Comparison of ENCODE assay signal across 12 cellular contexts in genomic region chr4:26141101-26141830, GRCh38.
DNase-seq lines count a peak whose midpoint lies in the region; ATAC-seq, FAIRE-seq and TF ChIP-seq lines count a peak whose summit lies in the region.
"Had no signal": no experiment of that assay in that cellular context is flagged by ENCODE, and none has a peak within 500 bp of the region (broad histone marks: within the 10 kb centered on the region; RNA-seq: fewer than 3 reads in every experiment).

No MANE protein-coding gene starts in this region.

- peak overlapping the region; percentile 89 for H3K27ac Mint-ChIP-seq in activated T-helper 2 cell treated with anti-CD3 and anti-CD28 coated beads, Interferon-gamma antibody, Interleukin-2, Interleukin-4, amounts not matched to agents 10 μg/mL and 5 μg/mL and 100 μg/mL, durations not matched to agents 14 hours and 24 hours and 36 hours
- H3K27ac Mint-ChIP-seq in stimulated activated effector memory CD8-positive, alpha-beta T cell treated with anti-CD3 and anti-CD28 coated beads, Interleukin-12 subunit alpha, Interleukin-12 subunit beta, amount 100 ng/mL, for 72 hours = peak overlapping the region; percentile 10
- H3K27ac Mint-ChIP-seq: immature natural killer cell had no signal

- peak overlapping the region; percentile 87 to 88 for H4K8ac ChIP-seq in IMR-90 (ENCODE audit: low read depth in 2 of 2, low read length in 2 of 2)

- H3K9me3 ChIP-seq in IMR-90 (ENCODE audit: control insufficient read depth, insufficient read depth, low read length) (no peaks in the 10 kb centered on the region), BE2C (no peaks in the 10 kb centered on the region)

- H3K14ac ChIP-seq in IMR-90 (replicated peaks; ENCODE audit: low read depth, low read length) = peak overlapping the region; percentile 75

- WGBS in IMR-90 (ENCODE audit: extremely low coverage in 2 of 2, insufficient read length in 1 of 2), 2 experiments = no CpG with 5 or more reads among the region's 9 CpGs

- H3K9me3 Mint-ChIP-seq in activated T-helper 2 cell treated with anti-CD3 and anti-CD28 coated beads, Interferon-gamma antibody, Interleukin-2, Interleukin-4, amounts not matched to agents 10 μg/mL and 5 μg/mL and 100 μg/mL, durations not matched to agents 14 hours and 24 hours and 36 hours = peaks cover 3% of the 10 kb centered on the region
- H3K9me3 Mint-ChIP-seq in stimulated activated effector memory CD8-positive, alpha-beta T cell treated with anti-CD3 and anti-CD28 coated beads, Interleukin-12 subunit alpha, Interleukin-12 subunit beta, amount 100 ng/mL, for 72 hours = no peaks in the 10 kb centered on the region

- H3K4ac ChIP-seq in IMR-90 (ENCODE audit: low read depth, low read length) = peak overlapping the region; percentile 97

- DNase-seq in IMR-90 (no peak), left colon (peak in 1 of 2 donors; percentile 34), BE2C (no peak), H54 (ENCODE audit: insufficient read length, low spot score) (no peak)
- DNase-seq in activated T-helper 2 cell treated with anti-CD3 and anti-CD28 coated beads, Interferon-gamma antibody, Interleukin-2, Interleukin-4, amounts not matched to agents 10 μg/mL and 5 μg/mL and 100 μg/mL, durations not matched to agents 14 hours and 24 hours and 36 hours (ENCODE audit: low spot score) = no peak
- DNase-seq in stimulated activated effector memory CD8-positive, alpha-beta T cell treated with anti-CD3 and anti-CD28 coated beads, Interleukin-12 subunit alpha, Interleukin-12 subunit beta, amount 100 ng/mL, for 72 hours (ENCODE audit: low spot score in 2 of 2) = no peak
- DNase-seq: activated naive CD4-positive, alpha-beta T cell; GOT3; immature natural killer cell; stimulated activated CD8-positive, alpha-beta memory T cell treated with anti-CD3 and anti-CD28 coated beads, Interleukin-4, amount 100 ng/mL, for 48 hours had no signal

- H3K4me1 Mint-ChIP-seq in activated T-helper 2 cell treated with anti-CD3 and anti-CD28 coated beads, Interferon-gamma antibody, Interleukin-2, Interleukin-4, amounts not matched to agents 10 μg/mL and 5 μg/mL and 100 μg/mL, durations not matched to agents 14 hours and 24 hours and 36 hours (ENCODE audit: low read depth) = peaks cover 73% of the 10 kb centered on the region
- H3K4me1 Mint-ChIP-seq in stimulated activated effector memory CD8-positive, alpha-beta T cell treated with anti-CD3 and anti-CD28 coated beads, Interleukin-12 subunit alpha, Interleukin-12 subunit beta, amount 100 ng/mL, for 72 hours = peaks cover 64% of the 10 kb centered on the region

- peak overlapping the region; percentile 24; the same call in 1 of the 2 replicates for H3K9ac ChIP-seq in IMR-90 (ENCODE audit: low read depth, low read length)

- H2BK15ac ChIP-seq in IMR-90 (ENCODE audit: low read depth, low read length) = peak overlapping the region; percentile 93

- TF ChIP-seq POLR2A in IMR-90 (IDR thresholded peaks at IDR 0.05; ENCODE audit: low read depth, low read length) (no peak), H54 (IDR thresholded peaks at IDR 0.05; ENCODE audit: low read depth, low read length) (no peak)

- TF ChIP-seq RAD21 in IMR-90 (IDR thresholded peaks at IDR 0.05; ENCODE audit: low read length) = no peak

- TF ChIP-seq CTCF in IMR-90 (conservative IDR thresholded peaks at IDR 0.05; ENCODE audit: low read depth, low read length) (no peak), BE2C (IDR thresholded peaks at IDR 0.05; ENCODE audit: low read depth, low read length) (no peak)

- H3K36me3 Mint-ChIP-seq in activated T-helper 2 cell treated with anti-CD3 and anti-CD28 coated beads, Interferon-gamma antibody, Interleukin-2, Interleukin-4, amounts not matched to agents 10 μg/mL and 5 μg/mL and 100 μg/mL, durations not matched to agents 14 hours and 24 hours and 36 hours (ENCODE audit: low read depth) = peaks cover 27% of the 10 kb centered on the region
- no peaks in the 10 kb centered on the region for H3K36me3 Mint-ChIP-seq in stimulated activated effector memory CD8-positive, alpha-beta T cell treated with anti-CD3 and anti-CD28 coated beads, Interleukin-12 subunit alpha, Interleukin-12 subunit beta, amount 100 ng/mL, for 72 hours

- peak overlapping the region; percentile 77 for H2AFZ ChIP-seq in IMR-90 (replicated peaks; ENCODE audit: low read length, poor library complexity)

- dilution Hi-C loops in IMR-90 (cut with HindIII; ENCODE audit: low sequenced_read_pairs, unreplicated experiment) = no loop called here

- H3K27ac ChIP-seq in IMR-90 (ENCODE audit: insufficient read depth, low read length) = peak overlapping the region; percentile 83

- in situ Hi-C loops in IMR-90 (cut with MboI; ENCODE audit: low sequenced_read_pairs) = no loop called here

- no peak for FAIRE-seq in H54 (lab: Jason Lieb, UNC)
- FAIRE-seq: endometrium had no signal

- H3K4me3 ChIP-seq in IMR-90 (ENCODE audit: insufficient read depth, low read depth, low read length) = no peak overlapping the region
- no peak overlapping the region for H3K4me3 ChIP-seq in BE2C (ENCODE audit: low read depth, low read length)

- H3K27me3 Mint-ChIP-seq in activated T-helper 2 cell treated with anti-CD3 and anti-CD28 coated beads, Interferon-gamma antibody, Interleukin-2, Interleukin-4, amounts not matched to agents 10 μg/mL and 5 μg/mL and 100 μg/mL, durations not matched to agents 14 hours and 24 hours and 36 hours (ENCODE audit: low read depth) = no peaks in the 10 kb centered on the region

- H2AK9ac ChIP-seq in IMR-90 (replicated peaks; ENCODE audit: low read depth, low read length, poor library complexity) = peak overlapping the region; percentile 29

- H3K18ac ChIP-seq in IMR-90 (ENCODE audit: low read depth, low read length) = peak overlapping the region; percentile 81

- H3K27me3 ChIP-seq in IMR-90 (ENCODE audit: control insufficient read depth, insufficient read depth, low read length) = no peaks in the 10 kb centered on the region
- no peaks in the 10 kb centered on the region for H3K27me3 ChIP-seq in BE2C

- peaks cover 22% of the 10 kb centered on the region for H3K9me1 ChIP-seq in IMR-90 (ENCODE audit: insufficient read depth, low read length)

- peak overlapping the region; percentile 98 for H4K91ac ChIP-seq in IMR-90 (ENCODE audit: insufficient read depth, low read depth, low read length)

- H3K36me3 ChIP-seq in IMR-90 (ENCODE audit: control insufficient read depth, insufficient read depth, low read length) (no peaks in the 10 kb centered on the region), BE2C (no peaks in the 10 kb centered on the region)

- no peak overlapping the region; the same call in 1 of the 2 replicates for H3K4me2 ChIP-seq in IMR-90 (ENCODE audit: low read depth, low read length)

- no TSS peak for BruUV-seq in IMR-90 (replicated peaks; lab: Mats Ljungman, UMichigan)

- no peaks in the 10 kb centered on the region for H4K20me1 ChIP-seq in IMR-90 (ENCODE audit: insufficient read depth, low read length)

- H3K79me1 ChIP-seq in IMR-90 (ENCODE audit: low read depth in 1 of 2, low read length in 2 of 2) = no peaks in the 10 kb centered on the region

- intact Hi-C loops in IMR-90 (cut with micrococcal nuclease) = loop anchor here (2.0 to 5.0 kb wide), 2 partner anchors 52 to 109 kb away; no protein-coding TSS in a partner anchor
- intact Hi-C loops in activated T-helper 2 cell treated with anti-CD3 and anti-CD28 coated beads, Interferon-gamma antibody, Interleukin-2, Interleukin-4, amounts not matched to agents 10 μg/mL and 5 μg/mL and 100 μg/mL, durations not matched to agents 14 hours and 24 hours and 36 hours (cut with micrococcal nuclease) = loop anchor here (5.0 kb wide), 1 partner anchor 271 kb away; no protein-coding TSS in a partner anchor
- intact Hi-C loops in left colon (cut with DNase I, micrococcal nuclease) = no loop called here

- H3K23ac ChIP-seq in IMR-90 (ENCODE audit: low read depth, low read length) = peak overlapping the region; percentile 86; the same call in 1 of the 2 replicates

- POLR2A ChIA-PET in IMR-90 (lab: Charles Lee; ENCODE audit: unreplicated experiment) = interaction anchor here (0.6 kb wide), 1 partner anchor 227 kb away, joined by 3 read pairs; the partner anchor contains the start of gene SMIM20

- H2BK20ac ChIP-seq in IMR-90 (ENCODE audit: low read depth, low read length) = peak overlapping the region; percentile 97

- H2AK5ac ChIP-seq in IMR-90 (ENCODE audit: low read depth, low read length) = peak overlapping the region; percentile 65; the same call in 1 of the 2 replicates

- peak overlapping the region; percentile 69 for H4K5ac ChIP-seq in IMR-90 (ENCODE audit: low read depth, low read length)

- peak overlapping the region; percentile 67 for H2BK5ac ChIP-seq in IMR-90 (ENCODE audit: low read depth, low read length, poor library complexity, severe bottlenecking)

- H3K4me1 ChIP-seq in IMR-90 (ENCODE audit: control insufficient read depth, insufficient read depth, low read length) = peaks cover 27% of the 10 kb centered on the region
- no peaks in the 10 kb centered on the region for H3K4me1 ChIP-seq in BE2C

- peak overlapping the region; percentile 58 for H3K56ac ChIP-seq in IMR-90 (ENCODE audit: extremely low read depth, insufficient read depth, low read length)

- ATAC-seq in IMR-90 (ENCODE audit: low read depth) (no peak), left colon (peak; percentile 38), HG03025 (IDR thresholded peaks at IDR 0.05; ENCODE audit: low FRiP score, unreplicated experiment) (no peak)
- ATAC-seq in stimulated activated effector memory CD8-positive, alpha-beta T cell treated with anti-CD3 and anti-CD28 coated beads, Interleukin-12 subunit alpha, Interleukin-12 subunit beta, amount 100 ng/mL, for 72 hours = no peak

- CTCF ChIA-PET in IMR-90 (lab: Yijun Ruan, JAX) = interaction anchor here (1.0 to 1.1 kb wide), 2 partner anchors 20 to 36 kb away, joined by 3 to 7 read pairs; no protein-coding TSS in a partner anchor

- H2BK120ac ChIP-seq in IMR-90 (ENCODE audit: low read depth, low read length) = peak overlapping the region; percentile 97

- H3K4me3 Mint-ChIP-seq in activated T-helper 2 cell treated with anti-CD3 and anti-CD28 coated beads, Interferon-gamma antibody, Interleukin-2, Interleukin-4, amounts not matched to agents 10 μg/mL and 5 μg/mL and 100 μg/mL, durations not matched to agents 14 hours and 24 hours and 36 hours (ENCODE audit: low read depth) = peak overlapping the region; percentile 22
- H3K4me3 Mint-ChIP-seq in stimulated activated effector memory CD8-positive, alpha-beta T cell treated with anti-CD3 and anti-CD28 coated beads, Interleukin-12 subunit alpha, Interleukin-12 subunit beta, amount 100 ng/mL, for 72 hours = peak overlapping the region; percentile 11
- H3K4me3 Mint-ChIP-seq: immature natural killer cell had no signal

TF ChIP-seq in IMR-90, 13 proteins besides CTCF, POLR2A, EP300 and RAD21 (continues in another document):
- TF ChIP-seq, protein P1, sequence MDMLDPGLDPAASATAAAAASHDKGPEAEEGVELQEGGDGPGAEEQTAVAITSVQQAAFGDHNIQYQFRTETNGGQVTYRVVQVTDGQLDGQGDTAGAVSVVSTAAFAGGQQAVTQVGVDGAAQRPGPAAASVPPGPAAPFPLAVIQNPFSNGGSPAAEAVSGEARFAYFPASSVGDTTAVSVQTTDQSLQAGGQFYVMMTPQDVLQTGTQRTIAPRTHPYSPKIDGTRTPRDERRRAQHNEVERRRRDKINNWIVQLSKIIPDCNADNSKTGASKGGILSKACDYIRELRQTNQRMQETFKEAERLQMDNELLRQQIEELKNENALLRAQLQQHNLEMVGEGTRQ (IDR thresholded peaks at IDR 0.05; ENCODE audit: low read depth, low read length) = no peak
- no peak for TF ChIP-seq RFX5 (IDR thresholded peaks at IDR 0.05; ENCODE audit: low read depth, low read length)

Comparison
In these comparisons a context has a peak if more than half of its experiments do, and no peak if none do; other contexts are left out.
1. intact Hi-C loops: an anchor here in IMR-90 (2.0 to 5.0 kb wide) and activated T-helper 2 cell treated with anti-CD3 and anti-CD28 coated beads, Interferon-gamma antibody, Interleukin-2, Interleukin-4, amounts not matched to agents 10 μg/mL and 5 μg/mL and 100 μg/mL, durations not matched to agents 14 hours and 24 hours and 36 hours (5.0 kb wide); none called in left colon.